Comparison of ENCODE assay signal across 8 cellular contexts in the genomic region with DNA sequence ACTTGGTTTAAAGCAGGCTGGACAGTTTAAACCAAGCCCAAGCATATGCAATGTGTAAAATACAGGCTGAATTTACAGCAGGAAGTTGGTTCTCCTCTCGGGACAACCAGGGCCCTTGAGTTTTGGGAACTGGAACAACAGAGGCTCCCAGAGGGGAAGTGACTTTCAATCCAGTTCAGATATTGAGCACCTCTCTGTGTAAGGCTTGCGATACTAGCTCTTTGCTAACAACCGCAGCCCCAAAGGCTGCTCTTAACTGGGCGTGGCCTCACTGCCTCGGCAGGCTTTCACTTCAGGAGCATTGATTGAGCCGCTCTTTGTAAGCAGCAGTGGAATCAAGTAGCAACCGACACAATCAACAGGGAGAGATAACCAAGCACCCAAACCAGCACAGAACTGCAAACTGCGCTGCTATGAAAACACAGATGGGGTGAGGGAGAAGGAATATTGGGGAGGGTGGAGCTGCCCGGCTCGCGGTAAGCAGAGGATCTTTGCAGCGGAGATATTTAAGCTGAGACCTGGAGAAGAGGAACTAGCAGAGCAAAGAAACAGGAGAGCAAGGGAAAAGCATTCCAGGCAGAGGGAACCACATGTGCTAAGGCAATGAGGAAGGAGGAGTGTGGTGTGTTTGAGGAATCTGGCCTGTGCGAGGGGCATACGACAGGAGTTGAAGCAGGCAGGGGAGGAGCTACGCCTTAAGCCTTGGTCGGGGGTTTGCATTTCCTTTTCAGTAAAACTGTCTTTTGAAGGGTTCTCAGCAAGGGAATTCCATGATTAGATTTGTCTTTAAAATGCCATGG. TPM values are rescaled to one million over a fixed set of nuclear protein-coding genes. Genes with fewer than 3 reads are reported as not detected.
DNase-seq lines count a peak whose midpoint lies in the region; ATAC-seq and TF ChIP-seq lines count a peak whose summit lies in the region.

No MANE protein-coding gene starts in this region.

- CTCF ChIA-PET in activated B cell treated with CpG ODN at 0.5 μM for 24 hours (lab: Charles Lee) (interaction anchor here (0.9 to 2.2 kb wide), 6 partner anchors 16 to 156 kb away, joined by 3 to 14 read pairs (median 4); no protein-coding TSS in a partner anchor), SK-N-SH (lab: Yijun Ruan, JAX) (interaction anchor here (1.2 to 1.9 kb wide), 2 partner anchors 9 to 67 kb away, joined by 4 to 7 read pairs; no protein-coding TSS in a partner anchor)

- no peak overlapping the region for H3K27ac Mint-ChIP-seq in activated B cell treated with CpG ODN at 0.5 μM for 24 hours

- H3K36me3 ChIP-seq in SK-N-SH (replicated peaks in 1 of 2; ENCODE audit: control insufficient read depth in 1 of 2, insufficient read depth in 2 of 2, low read length in 1 of 2): no peaks in the 10 kb centered on the region

- no peaks in the 10 kb centered on the region for H3K9me3 Mint-ChIP-seq in activated B cell treated with CpG ODN at 0.5 μM for 24 hours

- TF ChIP-seq CTCF in activated B cell treated with CpG ODN at 0.5 μM for 24 hours (IDR thresholded peaks at IDR 0.05): no peak
- no peak for TF ChIP-seq CTCF in dorsolateral prefrontal cortex (IDR thresholded peaks at IDR 0.05 in 54 of 56, conservative IDR thresholded peaks at IDR 0.05 in 2 of 56; ENCODE audit: low read depth in 1 of 56, partially characterized antibody in 56 of 56)
- no peak for TF ChIP-seq CTCF in SK-N-SH (IDR thresholded peaks at IDR 0.05)

- H3K9ac ChIP-seq in SK-N-SH: no peak overlapping the region

- H3K27me3 ChIP-seq in dorsolateral prefrontal cortex: no peaks in the 10 kb centered on the region
- H3K27me3 ChIP-seq in SK-N-SH (ENCODE audit: insufficient read depth): no peaks in the 10 kb centered on the region

- peaks cover 13% of the 10 kb centered on the region; the same call in 1 of the 2 replicates for H3K79me2 ChIP-seq in SK-N-SH (ENCODE audit: insufficient read depth)

- no peaks in the 10 kb centered on the region for H3K27me3 Mint-ChIP-seq in activated B cell treated with CpG ODN at 0.5 μM for 24 hours

- no peaks in the 10 kb centered on the region for H3F3A ChIP-seq in SK-N-SH (replicated peaks; ENCODE audit: insufficient read depth)

- H3K9me2 ChIP-seq in SK-N-SH: no peaks in the 10 kb centered on the region

- H3K4me1 Mint-ChIP-seq in activated B cell treated with CpG ODN at 0.5 μM for 24 hours: peaks cover 19% of the 10 kb centered on the region

- no peaks in the 10 kb centered on the region; the same call in 1 of the 2 replicates for H4K20me1 ChIP-seq in SK-N-SH (ENCODE audit: insufficient read depth)

- TF ChIP-seq EP300 in SK-N-SH (IDR thresholded peaks at IDR 0.05; ENCODE audit: borderline replicate concordance in 1 of 2, low read depth in 1 of 2, low read length in 1 of 2): no peak

- H3K36me3 Mint-ChIP-seq in activated B cell treated with CpG ODN at 0.5 μM for 24 hours (ENCODE audit: low read depth): no peaks in the 10 kb centered on the region

- DNase-seq in NCI-H146 (lab: John Stamatoyannopoulos, UW) (peak; percentile 65), activated B cell treated with CpG ODN at 0.5 μM for 24 hours (peak; percentile 37), dorsolateral prefrontal cortex (no peak), medulla oblongata (ENCODE audit: extremely low spot score) (peak; percentile 48), SK-N-SH (no peak)
- peak; percentile 55 for DNase-seq in stimulated activated CD8-positive, alpha-beta memory T cell treated with anti-CD3 and anti-CD28 coated beads, Interleukin-4, amount 100 ng/mL, for 24 hours (ENCODE audit: low read depth)

- H3K4me3 ChIP-seq in dorsolateral prefrontal cortex (peak overlapping the region in 57 of 59 donors; percentile 6 to 61 (median 40)), SK-N-SH (ENCODE audit: low read depth in 2 of 2, low read length in 1 of 2) (no peak overlapping the region)

- no peaks in the 10 kb centered on the region; a peak in 1 of 4 replicates for H3K4me1 ChIP-seq in SK-N-SH (ENCODE audit: control insufficient read depth in 1 of 2, insufficient read depth in 2 of 2, low read depth in 1 of 2, low read length in 1 of 2)

- no peaks in the 10 kb centered on the region for H3K9me3 ChIP-seq in SK-N-SH

- intact Hi-C loops in activated B cell treated with CpG ODN at 0.5 μM for 24 hours (cut with micrococcal nuclease) (loop anchor here (1.0 kb wide), 2 partner anchors 7 to 17 kb away; no protein-coding TSS in a partner anchor), dorsolateral prefrontal cortex (cut with DNase I) (no loop called here)

- 94% methylated on average over 11 of the region's 16 CpGs for WGBS in SK-N-SH (ENCODE audit: low lambda C conversion rate)

- TF ChIP-seq RAD21 in SK-N-SH (IDR thresholded peaks at IDR 0.05; ENCODE audit: low read length): no peak

- no peak overlapping the region for H3K4me3 Mint-ChIP-seq in activated B cell treated with CpG ODN at 0.5 μM for 24 hours

- H2AFZ ChIP-seq in SK-N-SH (ENCODE audit: low read depth): no peak overlapping the region

- ATAC-seq in GM18499 (IDR thresholded peaks at IDR 0.05; ENCODE audit: insufficient read depth, unreplicated experiment) (peak; percentile 74), HG02610 (IDR thresholded peaks at IDR 0.05; ENCODE audit: unreplicated experiment) (peak; percentile 93), activated B cell treated with CpG ODN at 0.5 μM for 24 hours (ENCODE audit: low read depth) (peak; percentile 97)

- POLR2A ChIA-PET in activated B cell treated with CpG ODN at 0.5 μM for 24 hours (lab: Charles Lee): interaction anchor here (0.6 to 2.6 kb wide), 10 partner anchors 9 to 538 kb away, joined by 3 to 18 read pairs (median 4); a partner anchor contains a TSS
- POLR2A ChIA-PET in SK-N-SH (lab: Yijun Ruan, JAX): no interaction called here

- H3K4me2 ChIP-seq in SK-N-SH: no peak overlapping the region

- peak overlapping the region in 14 of 59 donors; percentile 11 to 57 (median 30) for H3K27ac ChIP-seq in dorsolateral prefrontal cortex
- no peak overlapping the region for H3K27ac ChIP-seq in SK-N-SH (ENCODE audit: low read depth in 2 of 2, low read length in 1 of 2)

TF ChIP-seq in SK-N-SH, 30 proteins besides CTCF, POLR2A, EP300 and RAD21:
- no peak for TF ChIP-seq TAF1 (IDR thresholded peaks at IDR 0.05; ENCODE audit: borderline replicate concordance, low read depth, low read length)
- TF ChIP-seq, protein P1, sequence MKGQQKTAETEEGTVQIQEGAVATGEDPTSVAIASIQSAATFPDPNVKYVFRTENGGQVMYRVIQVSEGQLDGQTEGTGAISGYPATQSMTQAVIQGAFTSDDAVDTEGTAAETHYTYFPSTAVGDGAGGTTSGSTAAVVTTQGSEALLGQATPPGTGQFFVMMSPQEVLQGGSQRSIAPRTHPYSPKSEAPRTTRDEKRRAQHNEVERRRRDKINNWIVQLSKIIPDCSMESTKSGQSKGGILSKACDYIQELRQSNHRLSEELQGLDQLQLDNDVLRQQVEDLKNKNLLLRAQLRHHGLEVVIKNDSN (IDR thresholded peaks at IDR 0.05; ENCODE audit: borderline replicate concordance, low read depth): no peak
- no peak for TF ChIP-seq ELF1 (IDR thresholded peaks at IDR 0.05)
- no peak for TF ChIP-seq SMC3 (IDR thresholded peaks at IDR 0.05; ENCODE audit: low read depth, low read length)
- no peak for TF ChIP-seq NFIC (IDR thresholded peaks at IDR 0.05; ENCODE audit: borderline replicate concordance)
- TF ChIP-seq JUND (IDR thresholded peaks at IDR 0.05): no peak
- no peak for TF ChIP-seq GABPA (IDR thresholded peaks at IDR 0.05; ENCODE audit: low read depth)
- no peak for TF ChIP-seq GATA2 (CRISPR knock-in tag; IDR thresholded peaks at IDR 0.05)
- TF ChIP-seq SIN3A (IDR thresholded peaks at IDR 0.05; ENCODE audit: borderline replicate concordance, low read depth, low read length): no peak
- no peak for TF ChIP-seq NRF1 (IDR thresholded peaks at IDR 0.05; ENCODE audit: low read depth, low read length)
- TF ChIP-seq FOXJ3 (CRISPR knock-in tag; IDR thresholded peaks at IDR 0.05): no peak
- TF ChIP-seq TCF12 (IDR thresholded peaks at IDR 0.05): no peak

RNA-seq across cellular contexts. Expression of a gene that starts 17.3 kb away (rescaled TPM):
- total RNA-seq in activated B cell treated with CpG ODN at 0.5 μM for 24 hours: 72.6 and 79.2 TPM in 2 replicates
- 10 to 100 TPM; 40.9 to 68.9 (median 52.3) TPM for total RNA-seq in dorsolateral prefrontal cortex
- 18.1 and 18.6 TPM in 2 replicates for polyA plus RNA-seq in SK-N-SH (2012; rRNA removed)
- polyA plus RNA-seq in SK-N-SH (2012; cell fraction: cytosol; rRNA removed): 23.4 and 25.2 TPM in 2 replicates
- 32.0 and 38.8 TPM in 2 replicates for polyA plus RNA-seq in SK-N-SH (2012; cell fraction: nucleus; rRNA removed)

Comparison
In these comparisons a context has a peak if more than half of its experiments do, and no peak if none do; other contexts are left out.
1. DNase-seq: peak in NCI-H146 (single experiment), activated B cell treated with CpG ODN at 0.5 μM for 24 hours (single experiment), medulla oblongata (single experiment) and stimulated activated CD8-positive, alpha-beta memory T cell treated with anti-CD3 and anti-CD28 coated beads, Interleukin-4, amount 100 ng/mL, for 24 hours (single experiment); none in dorsolateral prefrontal cortex (0 of 10) and SK-N-SH (single experiment).
2. H3K4me3 ChIP-seq: peak in dorsolateral prefrontal cortex (57 of 59); none in SK-N-SH (0 of 2).
3. Peak in every context shown above with its lines, with median percentiles within 50 percentile points of each other: ATAC-seq.